ENCODE assay signal across 2 cellular contexts in the genomic region with DNA sequence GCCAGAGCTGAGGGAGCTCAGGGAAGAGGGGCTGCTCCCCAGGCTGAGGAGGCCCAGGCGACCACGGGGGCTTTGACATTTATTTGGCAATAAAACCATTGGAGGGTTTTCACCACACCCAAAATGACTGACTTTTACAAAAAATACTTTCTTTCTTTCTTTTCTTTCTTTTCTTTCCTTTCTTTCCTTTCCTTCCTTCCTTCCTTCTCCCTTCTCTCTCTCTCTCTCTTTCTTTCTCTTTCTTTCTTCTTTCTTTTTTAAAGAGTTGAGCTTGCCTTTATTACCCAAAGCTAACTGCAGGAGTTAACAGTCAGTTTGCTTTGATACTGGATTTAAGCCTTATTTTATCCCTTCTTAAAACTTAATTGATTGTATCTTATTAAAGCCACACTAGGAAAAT.
TF ChIP-seq lines count a peak whose summit lies in the region.

No MANE protein-coding gene starts in this region.

TF ChIP-seq in A549, 52 proteins besides CTCF, POLR2A, EP300 and RAD21 (continued from another document):
- TF ChIP-seq POLR2AphosphoS2 (conservative IDR thresholded peaks at IDR 0.05; ENCODE audit: low read length) (no peak), FOSL2 (IDR thresholded peaks at IDR 0.05) (no peak), FOSL2 (CRISPR knock-in tag; IDR thresholded peaks at IDR 0.05) (no peak), FOSB (CRISPR knock-in tag; IDR thresholded peaks at IDR 0.05) (no peak), ZC3H11A (IDR thresholded peaks at IDR 0.05) (no peak), ESRRA (IDR thresholded peaks at IDR 0.05; ENCODE audit: borderline replicate concordance, low read length) (no peak), HMGXB4 (CRISPR knock-in tag; IDR thresholded peaks at IDR 0.05; ENCODE audit: borderline replicate concordance) (no peak), EHMT2 (IDR thresholded peaks at IDR 0.05; ENCODE audit: low read depth) (no peak), HOXB5 (CRISPR knock-in tag; IDR thresholded peaks at IDR 0.05) (no peak), HOXB13 (CRISPR knock-in tag; IDR thresholded peaks at IDR 0.05; ENCODE audit: low read depth) (no peak), CEBPB (IDR thresholded peaks at IDR 0.05) (no peak), BHLHE40 (IDR thresholded peaks at IDR 0.05; ENCODE audit: low read depth, low read length) (no peak), SMC3 (IDR thresholded peaks at IDR 0.05) (no peak), GATA3 (IDR thresholded peaks at IDR 0.05; ENCODE audit: borderline replicate concordance) (no peak), JUNB (IDR thresholded peaks at IDR 0.05) (no peak)
- TF ChIP-seq, protein P1, sequence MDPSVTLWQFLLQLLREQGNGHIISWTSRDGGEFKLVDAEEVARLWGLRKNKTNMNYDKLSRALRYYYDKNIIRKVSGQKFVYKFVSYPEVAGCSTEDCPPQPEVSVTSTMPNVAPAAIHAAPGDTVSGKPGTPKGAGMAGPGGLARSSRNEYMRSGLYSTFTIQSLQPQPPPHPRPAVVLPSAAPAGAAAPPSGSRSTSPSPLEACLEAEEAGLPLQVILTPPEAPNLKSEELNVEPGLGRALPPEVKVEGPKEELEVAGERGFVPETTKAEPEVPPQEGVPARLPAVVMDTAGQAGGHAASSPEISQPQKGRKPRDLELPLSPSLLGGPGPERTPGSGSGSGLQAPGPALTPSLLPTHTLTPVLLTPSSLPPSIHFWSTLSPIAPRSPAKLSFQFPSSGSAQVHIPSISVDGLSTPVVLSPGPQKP (IDR thresholded peaks at IDR 0.05; ENCODE audit: low read depth, low read length): no peak
- TF ChIP-seq, protein P2, sequence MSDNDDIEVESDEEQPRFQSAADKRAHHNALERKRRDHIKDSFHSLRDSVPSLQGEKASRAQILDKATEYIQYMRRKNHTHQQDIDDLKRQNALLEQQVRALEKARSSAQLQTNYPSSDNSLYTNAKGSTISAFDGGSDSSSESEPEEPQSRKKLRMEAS (IDR thresholded peaks at IDR 0.05): no peak

TF ChIP-seq in HCT116, 20 proteins besides CTCF, POLR2A, EP300 and RAD21 (continued from another document):
- TF ChIP-seq, protein P3, sequence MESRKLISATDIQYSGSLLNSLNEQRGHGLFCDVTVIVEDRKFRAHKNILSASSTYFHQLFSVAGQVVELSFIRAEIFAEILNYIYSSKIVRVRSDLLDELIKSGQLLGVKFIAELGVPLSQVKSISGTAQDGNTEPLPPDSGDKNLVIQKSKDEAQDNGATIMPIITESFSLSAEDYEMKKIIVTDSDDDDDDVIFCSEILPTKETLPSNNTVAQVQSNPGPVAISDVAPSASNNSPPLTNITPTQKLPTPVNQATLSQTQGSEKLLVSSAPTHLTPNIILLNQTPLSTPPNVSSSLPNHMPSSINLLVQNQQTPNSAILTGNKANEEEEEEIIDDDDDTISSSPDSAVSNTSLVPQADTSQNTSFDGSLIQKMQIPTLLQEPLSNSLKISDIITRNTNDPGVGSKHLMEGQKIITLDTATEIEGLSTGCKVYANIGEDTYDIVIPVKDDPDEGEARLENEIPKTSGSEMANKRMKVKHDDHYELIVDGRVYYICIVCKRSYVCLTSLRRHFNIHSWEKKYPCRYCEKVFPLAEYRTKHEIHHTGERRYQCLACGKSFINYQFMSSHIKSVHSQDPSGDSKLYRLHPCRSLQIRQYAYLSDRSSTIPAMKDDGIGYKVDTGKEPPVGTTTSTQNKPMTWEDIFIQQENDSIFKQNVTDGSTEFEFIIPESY (IDR thresholded peaks at IDR 0.05; ENCODE audit: extremely low read depth, insufficient replicate concordance, low read length): no peak
- TF ChIP-seq SIN3A (IDR thresholded peaks at IDR 0.05; ENCODE audit: low read depth): no peak
- TF ChIP-seq REST (IDR thresholded peaks at IDR 0.05; ENCODE audit: low read depth): no peak
- TF ChIP-seq JUND (IDR thresholded peaks at IDR 0.05): no peak
- TF ChIP-seq, protein P2 (IDR thresholded peaks at IDR 0.05): no peak
- TF ChIP-seq ATF3 (IDR thresholded peaks at IDR 0.05): no peak
- TF ChIP-seq ZNF274 (IDR thresholded peaks at IDR 0.05; ENCODE audit: low read depth, low read length): no peak
- no peak for TF ChIP-seq CBX3 (IDR thresholded peaks at IDR 0.05; ENCODE audit: low read depth)
- no peak for TF ChIP-seq EZH2phosphoT487 (IDR thresholded peaks at IDR 0.05; ENCODE audit: borderline replicate concordance)
- TF ChIP-seq EGR1 (IDR thresholded peaks at IDR 0.05; ENCODE audit: low read depth): no peak
- no peak for TF ChIP-seq EZH2 (IDR thresholded peaks at IDR 0.05)
- TF ChIP-seq CEBPB (IDR thresholded peaks at IDR 0.05; ENCODE audit: low read depth): no peak
- TF ChIP-seq ZFX (IDR thresholded peaks at IDR 0.05): no peak
